In the genomic region with DNA sequence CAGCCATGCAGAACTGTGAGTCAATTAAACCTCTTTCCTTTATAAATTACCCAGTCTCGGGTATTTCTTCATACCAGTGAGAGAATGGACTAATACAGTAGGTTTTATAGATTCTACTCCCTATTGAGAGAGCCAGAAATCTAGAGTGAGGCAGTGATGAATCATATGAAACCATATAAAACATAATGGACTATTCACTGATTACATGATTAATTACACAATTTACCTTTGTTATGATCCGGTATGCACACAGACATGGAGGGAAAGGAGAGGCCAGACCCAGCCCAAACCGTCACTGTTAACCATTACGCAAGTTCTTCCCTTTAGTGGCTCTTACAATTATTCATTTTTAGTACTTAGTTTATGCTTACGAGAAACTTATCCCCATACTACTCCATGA, we compare ENCODE assay signal across 23 cellular contexts.
"Had no signal": no experiment of that assay in that cellular context is flagged by ENCODE, and none has a peak within 500 bp of the region (broad histone marks: within the 10 kb centered on the region; RNA-seq: fewer than 3 reads in every experiment).

No MANE protein-coding gene starts in this region.

- H3K4me1 ChIP-seq: gastrocnemius medialis, parathyroid adenoma, psoas muscle, right lobe of liver, tibial artery, upper lobe of left lung, uterus had no signal

- H3K36me3 Mint-ChIP-seq: immature natural killer cell; naive B cell; stimulated activated effector memory CD8-positive, alpha-beta T cell treated with anti-CD3 and anti-CD28 coated beads, Interleukin-12 subunit alpha, Interleukin-12 subunit beta, amount 100 ng/mL, for 72 hours had no signal

- H3K27ac ChIP-seq: gastrocnemius medialis, parathyroid adenoma, psoas muscle, right lobe of liver, tibial artery, upper lobe of left lung, uterus had no signal

- H3K9ac ChIP-seq: parathyroid adenoma had no signal

- H3K27ac Mint-ChIP-seq: dendritic cell treated with granulocyte-macrophage colony-stimulating factor and Interleukin-4, amounts not matched to agents 40 ng/mL and 50 ng/mL, for 4 days; immature natural killer cell; naive B cell; nephron; stimulated activated effector memory CD8-positive, alpha-beta T cell treated with anti-CD3 and anti-CD28 coated beads, Interleukin-12 subunit alpha, Interleukin-12 subunit beta, amount 100 ng/mL, for 72 hours; stimulated activated naive CD8-positive, alpha-beta T cell treated with anti-CD3 and anti-CD28 coated beads, Interleukin-15, Interleukin-2, amounts not matched to agents 100 ng/mL and 50 ng/mL, for 24 hours had no signal

- H3K4me1 Mint-ChIP-seq: immature natural killer cell; naive B cell; nephron; stimulated activated effector memory CD8-positive, alpha-beta T cell treated with anti-CD3 and anti-CD28 coated beads, Interleukin-12 subunit alpha, Interleukin-12 subunit beta, amount 100 ng/mL, for 72 hours had no signal

- H3K36me3 ChIP-seq: gastrocnemius medialis, right lobe of liver, tibial artery, upper lobe of left lung, uterus had no signal

- H3K4me3 ChIP-seq: gastrocnemius medialis, lung, psoas muscle, right lobe of liver, tibial artery, upper lobe of left lung, uterus had no signal

- FAIRE-seq: colon had no signal

- H3K79me2 ChIP-seq: parathyroid adenoma had no signal

- H3K27me3 ChIP-seq: gastrocnemius medialis, right lobe of liver, tibial artery, upper lobe of left lung, uterus had no signal

- H3K4me3 Mint-ChIP-seq: dendritic cell treated with granulocyte-macrophage colony-stimulating factor and Interleukin-4, amounts not matched to agents 40 ng/mL and 50 ng/mL, for 4 days; immature natural killer cell; naive B cell; nephron; stimulated activated effector memory CD8-positive, alpha-beta T cell treated with anti-CD3 and anti-CD28 coated beads, Interleukin-12 subunit alpha, Interleukin-12 subunit beta, amount 100 ng/mL, for 72 hours; stimulated activated naive CD8-positive, alpha-beta T cell treated with anti-CD3 and anti-CD28 coated beads, Interleukin-15, Interleukin-2, amounts not matched to agents 100 ng/mL and 50 ng/mL, for 24 hours had no signal

- H3K9me3 ChIP-seq: gastrocnemius medialis, psoas muscle, right lobe of liver, tibial artery, upper lobe of left lung, uterus had no signal

- ATAC-seq: gastrocnemius medialis; left colon; left ventricle myocardium superior; psoas muscle; right lobe of liver; stimulated activated effector memory CD8-positive, alpha-beta T cell treated with anti-CD3 and anti-CD28 coated beads, Interleukin-12 subunit alpha, Interleukin-12 subunit beta, amount 100 ng/mL, for 72 hours had no signal

- DNase-seq: gastrocnemius medialis; glutamatergic neuron; immature natural killer cell; left colon; left ventricle myocardium superior; mesendoderm; naive B cell; occipital lobe; psoas muscle; retina; right lobe of liver; stimulated activated CD4-positive, alpha-beta T cell treated with anti-CD3 and anti-CD28 coated beads, Interleukin-4, amount 100 ng/mL, for 1 hour; stimulated activated CD8-positive, alpha-beta memory T cell treated with anti-CD3 and anti-CD28 coated beads, Interleukin-4, amount 100 ng/mL, for 48 hours; tibial artery; upper lobe of left lung; uterus had no signal

- H2AFZ ChIP-seq: parathyroid adenoma had no signal

- H3K9me3 Mint-ChIP-seq: nephron had no signal

- H3K27me3 Mint-ChIP-seq: dendritic cell treated with granulocyte-macrophage colony-stimulating factor and Interleukin-4, amounts not matched to agents 40 ng/mL and 50 ng/mL, for 4 days; naive B cell; stimulated activated naive CD8-positive, alpha-beta T cell treated with anti-CD3 and anti-CD28 coated beads, Interleukin-15, Interleukin-2, amounts not matched to agents 100 ng/mL and 50 ng/mL, for 24 hours had no signal
